ENCODE assay signal across 8 cellular contexts in genomic region chr11:128290106-128290840, GRCh38.
DNase-seq lines count a peak whose midpoint lies in the region; ATAC-seq lines count a peak whose summit lies in the region.

No MANE protein-coding gene starts in this region.

- 24% methylated on average over 15 of the region's 16 CpGs for WGBS in mesenchymal stem cell

- no peak overlapping the region for H2AFZ ChIP-seq in mesenchymal stem cell (ENCODE audit: low read depth, low read length)

- H3K23ac ChIP-seq in mesenchymal stem cell (ENCODE audit: low read length in 2 of 2), result peak overlapping the region in 1 of 2 experiments; percentile 50

- peak overlapping the region; percentile 82 for H2BK15ac ChIP-seq in mesenchymal stem cell (ENCODE audit: low read depth, poor library complexity, severe bottlenecking)

- peak overlapping the region; percentile 43 to 77 for H3K4ac ChIP-seq in mesenchymal stem cell (ENCODE audit: low read depth in 1 of 2, low read length in 2 of 2)

- H3K27me3 ChIP-seq in duodenal mucosa (ENCODE audit: control insufficient read depth in 1 of 2, insufficient read depth in 2 of 2, low read length in 2 of 2), result no peaks in the 10 kb centered on the region
- no peaks in the 10 kb centered on the region for H3K27me3 ChIP-seq in mesenchymal stem cell (ENCODE audit: control insufficient read depth in 1 of 2, insufficient read depth in 1 of 2, low read length in 2 of 2)

- H3K4me2 ChIP-seq in mesenchymal stem cell (ENCODE audit: low read length, poor library complexity, severe bottlenecking), result peak overlapping the region; percentile 3

- H3K14ac ChIP-seq in mesenchymal stem cell (ENCODE audit: low read length in 2 of 2), result peak overlapping the region in 1 of 2 experiments; percentile 94

- DNase-seq in C1 segment of cervical spinal cord (lab: John Stamatoyannopoulos, UW), result peak in 8 of 14 donors; percentile 2 to 38 (median 14)
- peak; percentile 94 to 99 for DNase-seq in NCI-H526 (lab: John Stamatoyannopoulos, UW)
- peak; percentile 63 for DNase-seq in activated CD4-positive, alpha-beta T cell treated with anti-CD3 and anti-CD28 coated beads, Interleukin-2, amount 50 U/mL, for 1 hour
- DNase-seq in mesenchymal stem cell, result peak; percentile 94
- DNase-seq in stimulated activated CD8-positive, alpha-beta memory T cell treated with anti-CD3 and anti-CD28 coated beads, Interleukin-15, amount 100 ng/mL, for 48 hours (ENCODE audit: low read depth in 2 of 2), result peak; percentile 58 to 67

- H4K8ac ChIP-seq in mesenchymal stem cell (ENCODE audit: low read length), result peak overlapping the region; percentile 45

- H3K4me3 ChIP-seq in duodenal mucosa (ENCODE audit: low read depth in 1 of 2, low read length in 2 of 2) (peak overlapping the region; percentile 46 to 62), mesenchymal stem cell (ENCODE audit: insufficient read depth in 1 of 2, low read depth in 1 of 2, low read length in 2 of 2) (no peak overlapping the region)

- H3K9ac ChIP-seq in duodenal mucosa (ENCODE audit: low read depth in 1 of 2, low read length in 2 of 2) (peak overlapping the region; percentile 51), mesenchymal stem cell (ENCODE audit: low read length) (peak overlapping the region; percentile 36)

- no peaks in the 10 kb centered on the region for H3K79me1 ChIP-seq in mesenchymal stem cell (replicated peaks; ENCODE audit: low read length, poor library complexity, severe bottlenecking)

- H3K27ac ChIP-seq in duodenal mucosa (ENCODE audit: low read depth, low read length) (peak overlapping the region; percentile 41), mesenchymal stem cell (ENCODE audit: low read length, poor library complexity, severe bottlenecking) (no peak overlapping the region)

- H3K9me3 ChIP-seq in duodenal mucosa (ENCODE audit: control insufficient read depth in 1 of 2, low read length in 2 of 2), result no peaks in the 10 kb centered on the region
- no peaks in the 10 kb centered on the region for H3K9me3 ChIP-seq in mesenchymal stem cell (ENCODE audit: control insufficient read depth, low read length)

- H3K18ac ChIP-seq in mesenchymal stem cell (ENCODE audit: low read depth in 1 of 2, low read length in 2 of 2), result peak overlapping the region; percentile 69 to 96

- ATAC-seq in GM19023 (IDR thresholded peaks at IDR 0.05; ENCODE audit: unreplicated experiment) (peak; percentile 74), HG03139 (IDR thresholded peaks at IDR 0.05; ENCODE audit: unreplicated experiment) (peak; percentile 87)

- no peaks in the 10 kb centered on the region for H3K36me3 ChIP-seq in duodenal mucosa (ENCODE audit: control insufficient read depth in 1 of 2, insufficient read depth in 2 of 2, low read length in 2 of 2)
- no peaks in the 10 kb centered on the region for H3K36me3 ChIP-seq in mesenchymal stem cell (ENCODE audit: control insufficient read depth in 1 of 2, insufficient read depth in 2 of 2, low read depth in 1 of 2, low read length in 2 of 2)

- H2AK5ac ChIP-seq in mesenchymal stem cell (ENCODE audit: low read length, severe bottlenecking), result peak overlapping the region; percentile 90

- H2BK12ac ChIP-seq in mesenchymal stem cell (ENCODE audit: low read length in 2 of 2), result peak overlapping the region; percentile 90 to 99

- H4K91ac ChIP-seq in mesenchymal stem cell (ENCODE audit: low read length), result peak overlapping the region; percentile 34

- H3K4me1 ChIP-seq in duodenal mucosa (ENCODE audit: control insufficient read depth in 1 of 2, insufficient read depth in 2 of 2, low read length in 2 of 2) (peaks cover 32 to 41% of the 10 kb centered on the region in 2 donors), mesenchymal stem cell (ENCODE audit: control insufficient read depth, insufficient read depth, low read depth, low read length) (peaks cover 8% of the 10 kb centered on the region)

- no peak overlapping the region for H2BK5ac ChIP-seq in mesenchymal stem cell (ENCODE audit: low read depth, low read length, poor library complexity, severe bottlenecking)

- peak overlapping the region; percentile 59 for H2BK120ac ChIP-seq in mesenchymal stem cell (ENCODE audit: low read depth, low read length)

Comparison
In these comparisons a context has a peak if more than half of its experiments do, and no peak if none do; other contexts are left out.
1. DNase-seq: peak in every context shown above with its lines; median percentile 96 in NCI-H526; 94 in mesenchymal stem cell; 63 in activated CD4-positive, alpha-beta T cell treated with anti-CD3 and anti-CD28 coated beads, Interleukin-2, amount 50 U/mL, for 1 hour; 62 in stimulated activated CD8-positive, alpha-beta memory T cell treated with anti-CD3 and anti-CD28 coated beads, Interleukin-15, amount 100 ng/mL, for 48 hours; 14 in C1 segment of cervical spinal cord.
2. H3K4me3 ChIP-seq: peak in duodenal mucosa (2 of 2); none in mesenchymal stem cell (0 of 2).